15 cellular contexts compared by ENCODE assay signal in genomic region chr6:154245542-154245941, GRCh38.
DNase-seq lines count a peak whose midpoint lies in the region; ATAC-seq, FAIRE-seq and TF ChIP-seq lines count a peak whose summit lies in the region.
"Had no signal": no experiment of that assay in that cellular context is flagged by ENCODE, and none has a peak within 500 bp of the region (broad histone marks: within the 10 kb centered on the region; RNA-seq: fewer than 3 reads in every experiment).

No MANE protein-coding gene starts in this region.

- H3K4me1 ChIP-seq in BLaER1 treated with 17β-estradiol and CSF1 and Interleukin-3, amounts not matched to agents 10 nM and 100 nM: peaks cover 45 to 100% (median 71%) of the 10 kb centered on the region in 10 experiments
- peaks cover 7% of the 10 kb centered on the region for H3K4me1 ChIP-seq in mucosa of descending colon (ENCODE audit: low read depth)
- H3K4me1 ChIP-seq: foreskin keratinocyte, SJCRH30 had no signal

- no peaks in the 10 kb centered on the region for H3K27me3 ChIP-seq in BLaER1 treated with 17β-estradiol and CSF1 and Interleukin-3, amounts not matched to agents 10 nM and 100 nM
- H3K27me3 ChIP-seq: ovary, SJCRH30 had no signal

- peaks cover 0 to 46% (median 21%) of the 10 kb centered on the region in 11 experiments; a peak in 15 of 22 replicates for H3K9me3 ChIP-seq in BLaER1 treated with 17β-estradiol and CSF1 and Interleukin-3, amounts not matched to agents 10 nM and 100 nM (replicated peaks in 1 of 11)
- no peaks in the 10 kb centered on the region for H3K9me3 ChIP-seq in mucosa of descending colon
- H3K9me3 ChIP-seq: ovary, SJCRH30 had no signal

- DNase-seq in GM18507 (ENCODE audit: extremely low spot score, insufficient read length, low read depth) (no peak), mucosa of descending colon (no peak), activated gamma-delta T cell treated with Interleukin-2 at 50 U/mL for 16 hours (no peak), retina (no peak), NCI-H2171 (lab: John Stamatoyannopoulos, UW) (no peak), substantia nigra (lab: John Stamatoyannopoulos, UW) (no peak)
- no peak for DNase-seq in activated naive CD8-positive, alpha-beta T cell treated with anti-CD3 and anti-CD28 coated beads for 36 hours
- DNase-seq: DMS79, foreskin keratinocyte, NCI-H1105, ovary, SJCRH30 had no signal

- no peaks in the 10 kb centered on the region for H3K27me3 Mint-ChIP-seq in activated naive CD8-positive, alpha-beta T cell treated with anti-CD3 and anti-CD28 coated beads for 36 hours

- H3K4me3 ChIP-seq in BLaER1 treated with 17β-estradiol and CSF1 and Interleukin-3, amounts not matched to agents 10 nM and 100 nM: peak overlapping the region in 9 of 10 experiments; percentile 8 to 69 (median 52); a peak in 17 of 20 replicates
- H3K4me3 ChIP-seq in mucosa of descending colon: no peak overlapping the region
- H3K4me3 ChIP-seq: ovary, SJCRH30 had no signal

- H3K36me3 Mint-ChIP-seq in activated naive CD8-positive, alpha-beta T cell treated with anti-CD3 and anti-CD28 coated beads for 36 hours: peaks cover 43% of the 10 kb centered on the region

- H3K27ac Mint-ChIP-seq in activated naive CD8-positive, alpha-beta T cell treated with anti-CD3 and anti-CD28 coated beads for 36 hours: peak overlapping the region; percentile 98

- peak overlapping the region; percentile 66 to 86 (median 76) for H3K4me2 ChIP-seq in BLaER1 treated with 17β-estradiol and CSF1 and Interleukin-3, amounts not matched to agents 10 nM and 100 nM

- intact Hi-C loops in mucosa of descending colon (cut with DNase I, micrococcal nuclease): no loop called here

- no peak for TF ChIP-seq CTCF in mucosa of descending colon (IDR thresholded peaks at IDR 0.05)

- H3K4me3 Mint-ChIP-seq in activated naive CD8-positive, alpha-beta T cell treated with anti-CD3 and anti-CD28 coated beads for 36 hours: peak overlapping the region; percentile 91

- H4K20me1 ChIP-seq in BLaER1 treated with 17β-estradiol and CSF1 and Interleukin-3, amounts not matched to agents 10 nM and 100 nM: peaks cover 0 to 23% (median 0%) of the 10 kb centered on the region in 11 experiments; a peak in 3 of 22 replicates

- peak; percentile 70 for FAIRE-seq in GM18507 (lab: Jason Lieb, UNC)
- FAIRE-seq: astrocyte, TTC549 had no signal

- H3K9ac ChIP-seq in BLaER1 treated with 17β-estradiol and CSF1 and Interleukin-3, amounts not matched to agents 10 nM and 100 nM: peak overlapping the region in 7 of 11 experiments; percentile 15 to 79 (median 72); a peak in 8 of 22 replicates

- H3K36me3 ChIP-seq in BLaER1 treated with 17β-estradiol and CSF1 and Interleukin-3, amounts not matched to agents 10 nM and 100 nM: peaks cover 0 to 67% (median 62%) of the 10 kb centered on the region in 11 experiments; a peak in 19 of 22 replicates
- H3K36me3 ChIP-seq in mucosa of descending colon (ENCODE audit: low read depth): no peaks in the 10 kb centered on the region
- H3K36me3 ChIP-seq: ovary, SJCRH30 had no signal

- ATAC-seq in mucosa of descending colon: peak; percentile 7
- ATAC-seq: foreskin keratinocyte had no signal

- peaks cover 66% of the 10 kb centered on the region for H3K4me1 Mint-ChIP-seq in activated naive CD8-positive, alpha-beta T cell treated with anti-CD3 and anti-CD28 coated beads for 36 hours

- H3K9me3 Mint-ChIP-seq in activated naive CD8-positive, alpha-beta T cell treated with anti-CD3 and anti-CD28 coated beads for 36 hours: peaks cover 13% of the 10 kb centered on the region

- peak overlapping the region; percentile 19 to 87 (median 81); a peak in 18 of 22 replicates for H3K27ac ChIP-seq in BLaER1 treated with 17β-estradiol and CSF1 and Interleukin-3, amounts not matched to agents 10 nM and 100 nM
- no peak overlapping the region for H3K27ac ChIP-seq in substantia nigra (ENCODE audit: low read depth, low read length, poor library complexity, severe bottlenecking)
- H3K27ac ChIP-seq: foreskin keratinocyte, ovary, SJCRH30 had no signal
